Comparison of ENCODE assay signal across 1 cellular context in the genomic region with DNA sequence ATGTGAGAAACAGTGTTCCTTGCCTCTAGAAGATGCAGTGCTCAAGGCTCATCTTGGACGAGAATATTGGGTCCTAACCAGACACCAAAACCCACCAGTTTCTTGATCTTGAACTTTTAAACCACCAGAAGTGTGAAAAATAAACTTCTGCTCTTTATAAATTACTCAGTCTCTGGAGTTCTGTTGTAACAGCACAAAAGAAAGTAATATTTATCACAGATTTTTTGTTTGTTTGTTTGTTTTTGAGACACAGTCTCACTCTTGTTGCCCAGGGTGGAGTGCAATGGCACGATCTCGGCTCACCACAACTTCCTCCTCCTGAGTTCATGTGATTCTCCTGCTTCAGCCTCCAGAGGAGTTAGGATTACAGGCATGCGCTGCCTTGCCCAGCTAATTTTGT.
TF ChIP-seq lines count a peak whose summit lies in the region.

No MANE protein-coding gene starts in this region.

TF ChIP-seq in GM12878, 131 proteins besides CTCF, POLR2A, EP300 and RAD21 (continued from another document):
- TF ChIP-seq, protein P1, sequence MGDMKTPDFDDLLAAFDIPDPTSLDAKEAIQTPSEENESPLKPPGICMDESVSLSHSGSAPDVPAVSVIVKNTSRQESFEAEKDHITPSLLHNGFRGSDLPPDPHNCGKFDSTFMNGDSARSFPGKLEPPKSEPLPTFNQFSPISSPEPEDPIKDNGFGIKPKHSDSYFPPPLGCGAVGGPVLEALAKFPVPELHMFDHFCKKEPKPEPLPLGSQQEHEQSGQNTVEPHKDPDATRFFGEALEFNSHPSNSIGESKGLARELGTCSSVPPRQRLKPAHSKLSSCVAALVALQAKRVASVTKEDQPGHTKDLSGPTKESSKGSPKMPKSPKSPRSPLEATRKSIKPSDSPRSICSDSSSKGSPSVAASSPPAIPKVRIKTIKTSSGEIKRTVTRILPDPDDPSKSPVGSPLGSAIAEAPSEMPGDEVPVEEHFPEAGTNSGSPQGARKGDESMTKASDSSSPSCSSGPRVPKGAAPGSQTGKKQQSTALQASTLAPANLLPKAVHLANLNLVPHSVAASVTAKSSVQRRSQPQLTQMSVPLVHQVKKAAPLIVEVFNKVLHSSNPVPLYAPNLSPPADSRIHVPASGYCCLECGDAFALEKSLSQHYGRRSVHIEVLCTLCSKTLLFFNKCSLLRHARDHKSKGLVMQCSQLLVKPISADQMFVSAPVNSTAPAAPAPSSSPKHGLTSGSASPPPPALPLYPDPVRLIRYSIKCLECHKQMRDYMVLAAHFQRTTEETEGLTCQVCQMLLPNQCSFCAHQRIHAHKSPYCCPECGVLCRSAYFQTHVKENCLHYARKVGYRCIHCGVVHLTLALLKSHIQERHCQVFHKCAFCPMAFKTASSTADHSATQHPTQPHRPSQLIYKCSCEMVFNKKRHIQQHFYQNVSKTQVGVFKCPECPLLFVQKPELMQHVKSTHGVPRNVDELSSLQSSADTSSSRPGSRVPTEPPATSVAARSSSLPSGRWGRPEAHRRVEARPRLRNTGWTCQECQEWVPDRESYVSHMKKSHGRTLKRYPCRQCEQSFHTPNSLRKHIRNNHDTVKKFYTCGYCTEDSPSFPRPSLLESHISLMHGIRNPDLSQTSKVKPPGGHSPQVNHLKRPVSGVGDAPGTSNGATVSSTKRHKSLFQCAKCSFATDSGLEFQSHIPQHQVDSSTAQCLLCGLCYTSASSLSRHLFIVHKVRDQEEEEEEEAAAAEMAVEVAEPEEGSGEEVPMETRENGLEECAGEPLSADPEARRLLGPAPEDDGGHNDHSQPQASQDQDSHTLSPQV (IDR thresholded peaks at IDR 0.05), result no peak
- TF ChIP-seq PAX8 (IDR thresholded peaks at IDR 0.05), result no peak
TF ChIP-seq in GM12878: peak in this region for 2.
